8 cellular contexts compared by ENCODE assay signal in the genomic region with DNA sequence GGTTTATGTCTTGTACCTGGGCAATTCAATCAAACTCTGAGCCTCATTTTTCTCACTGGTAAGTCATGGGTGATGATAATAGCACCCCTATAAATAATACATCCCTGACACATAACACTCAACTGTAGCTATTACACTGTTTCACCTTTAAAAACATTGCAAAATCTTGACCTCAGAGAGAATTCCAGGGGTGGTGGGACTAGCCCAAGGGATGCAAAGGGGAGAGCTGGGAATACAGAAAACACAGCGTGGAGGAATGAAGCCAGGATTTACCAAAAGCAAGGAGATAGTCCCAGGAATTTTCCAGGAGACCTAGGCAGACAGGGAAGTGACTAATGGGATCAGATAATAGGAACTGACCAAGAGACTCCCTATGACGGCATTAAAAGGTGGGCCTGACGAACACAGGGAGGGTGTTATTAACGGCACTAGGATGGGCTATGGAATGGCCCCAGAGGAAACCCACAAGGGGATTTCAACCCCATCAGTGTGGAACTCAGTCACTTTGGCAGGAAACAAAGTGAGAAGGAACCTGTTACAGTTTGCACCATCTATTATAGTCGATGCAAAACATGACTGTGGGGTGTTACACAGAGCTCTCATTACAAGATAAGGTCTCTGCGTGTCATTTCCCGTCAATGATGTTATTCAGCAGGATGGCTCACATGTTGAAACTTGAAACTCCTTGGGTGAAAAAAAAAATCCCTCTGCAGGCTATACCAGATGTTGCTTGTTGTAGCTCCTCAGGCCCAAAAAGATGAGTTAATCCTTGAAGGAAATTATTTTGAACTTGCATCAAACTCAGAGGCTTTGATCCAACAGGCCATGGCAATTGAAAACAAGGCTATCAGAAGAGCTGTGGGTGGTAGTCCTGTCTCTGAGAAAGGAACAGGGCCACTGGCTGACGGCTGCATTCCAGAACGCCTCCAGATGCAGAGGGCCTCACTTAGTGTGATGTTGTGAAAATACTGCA. TPM values are rescaled to one million over a fixed set of nuclear protein-coding genes. Genes with fewer than 3 reads are reported as not detected.
DNase-seq lines count a peak whose midpoint lies in the region; ATAC-seq and TF ChIP-seq lines count a peak whose summit lies in the region.

No MANE protein-coding gene starts in this region.

- TF ChIP-seq CTCF in neutrophil (IDR thresholded peaks at IDR 0.05) = no peak

- no peaks in the 10 kb centered on the region for H3K36me3 ChIP-seq in neutrophil

- H3K4me1 ChIP-seq in neutrophil (ENCODE audit: control insufficient read depth in 1 of 2, insufficient read depth in 1 of 2, low read depth in 1 of 2, low read length in 1 of 2) = peaks cover 21 to 27% of the 10 kb centered on the region in 2 experiments

- intact Hi-C loops in head of caudate nucleus (cut with DNase I) = no loop called here

- H3K4me3 ChIP-seq in neutrophil (ENCODE audit: low read depth in 1 of 2, low read length in 1 of 2) = no peak overlapping the region

- H3K27ac ChIP-seq in neutrophil = peak overlapping the region; percentile 52

- ATAC-seq in GM18499 (IDR thresholded peaks at IDR 0.05; ENCODE audit: insufficient read depth, unreplicated experiment) (peak; percentile 61), GM21723 (IDR thresholded peaks at IDR 0.05; ENCODE audit: unreplicated experiment) (peak; percentile 73)

- H3K9me3 ChIP-seq in neutrophil = no peaks in the 10 kb centered on the region

- H3K27me3 ChIP-seq in neutrophil = no peaks in the 10 kb centered on the region

- DNase-seq in LHCN-M2 (ENCODE audit: low read depth) (peak; percentile 83), dermis blood vessel endothelial cell (peak; percentile 71), NCI-H1092 (lab: John Stamatoyannopoulos, UW) (no peak), head of caudate nucleus (no peak), cerebellum (ENCODE audit: low spot score) (no peak)

RNA-seq across cellular contexts. Expression of a gene that starts 58.7 kb away (rescaled TPM):
- 7.7 and 10.4 TPM in 2 replicates for total RNA-seq in LHCN-M2 (2014; rRNA removed)
- polyA plus RNA-seq in LHCN-M2 (2012) = 12.8 TPM
- total RNA-seq in dermis blood vessel endothelial cell = 22.3 and 30.1 TPM in 2 replicates
- total RNA-seq in cerebellum = 1.5 TPM

Comparison
In these comparisons a context has a peak if more than half of its experiments do, and no peak if none do; other contexts are left out.
1. DNase-seq: peak in LHCN-M2 (single experiment) and dermis blood vessel endothelial cell (single experiment); none in NCI-H1092 (single experiment), head of caudate nucleus (0 of 42) and cerebellum (single experiment).